ENCODE assay signal across 10 cellular contexts in genomic region chr3:171256445-171257250, GRCh38.
DNase-seq lines count a peak whose midpoint lies in the region; ATAC-seq and TF ChIP-seq lines count a peak whose summit lies in the region.
"Had no signal": no experiment of that assay in that cellular context is flagged by ENCODE, and none has a peak within 500 bp of the region (broad histone marks: within the 10 kb centered on the region; RNA-seq: fewer than 3 reads in every experiment).

No MANE protein-coding gene starts in this region.

- TF ChIP-seq CTCF in spleen (IDR thresholded peaks at IDR 0.05 in 8 of 11, conservative IDR thresholded peaks at IDR 0.05 in 3 of 11) = no peak

- peaks cover 6% of the 10 kb centered on the region for H3K36me3 Mint-ChIP-seq in activated naive CD4-positive, alpha-beta T cell treated with anti-CD3 and anti-CD28 coated beads, Interleukin-2, amount 50 U/mL, for 24 hours

- no peaks in the 10 kb centered on the region for H3K27me3 ChIP-seq in spleen (replicated peaks in 1 of 7)
- H3K27me3 ChIP-seq: dorsolateral prefrontal cortex had no signal

- H3K9me3 Mint-ChIP-seq in activated naive CD4-positive, alpha-beta T cell treated with anti-CD3 and anti-CD28 coated beads, Interleukin-2, amount 50 U/mL, for 24 hours = peaks cover 13% of the 10 kb centered on the region

- no peaks in the 10 kb centered on the region for H3K36me3 ChIP-seq in spleen

- peak overlapping the region; percentile 56 for H3K4me3 Mint-ChIP-seq in activated naive CD4-positive, alpha-beta T cell treated with anti-CD3 and anti-CD28 coated beads, Interleukin-2, amount 50 U/mL, for 24 hours

- peak overlapping the region; percentile 2 for H3K27ac ChIP-seq in angular gyrus (ENCODE audit: low read depth, low read length)
- peak overlapping the region in 6 of 8 donors; percentile 43 to 81 (median 56) for H3K27ac ChIP-seq in spleen

- no peak for DNase-seq in activated naive CD4-positive, alpha-beta T cell treated with Interleukin-2 at 50 U/mL for 16 hours
- no peak for DNase-seq in spleen
- DNase-seq in SK-N-DZ (ENCODE audit: low spot score) = no peak
- no peak for DNase-seq in NCI-H1694 treated with DMSO at 0.1 percent for 48 hours (lab: John Stamatoyannopoulos, UW)
- DNase-seq: dorsolateral prefrontal cortex, NCI-H187 treated with DMSO at 0.1 percent for 48 hours had no signal

- H3K4me3 ChIP-seq in spleen = no peak overlapping the region
- H3K4me3 ChIP-seq: dorsolateral prefrontal cortex had no signal

- 78 to 91% (median 85%) methylated on average over 4 of the region's 4 CpGs for WGBS in spleen, 5 donors

- no peaks in the 10 kb centered on the region for H3K9me3 ChIP-seq in spleen

- H3K4me1 Mint-ChIP-seq in activated naive CD4-positive, alpha-beta T cell treated with anti-CD3 and anti-CD28 coated beads, Interleukin-2, amount 50 U/mL, for 24 hours = peaks cover 96% of the 10 kb centered on the region

- H3K27me3 Mint-ChIP-seq in activated naive CD4-positive, alpha-beta T cell treated with anti-CD3 and anti-CD28 coated beads, Interleukin-2, amount 50 U/mL, for 24 hours = no peaks in the 10 kb centered on the region

- TF ChIP-seq POLR2A in spleen (IDR thresholded peaks at IDR 0.05) = no peak

- ATAC-seq in HG03280 (IDR thresholded peaks at IDR 0.05; ENCODE audit: unreplicated experiment) = peak; percentile 17
- no peak for ATAC-seq in GM18861 (IDR thresholded peaks at IDR 0.05; ENCODE audit: unreplicated experiment)

- intact Hi-C loops in spleen (cut with DNase I; ENCODE audit: low total_unique reads) = no loop called here

- peaks cover 0 to 32% (median 13%) of the 10 kb centered on the region in 6 donors for H3K4me1 ChIP-seq in spleen

- H3K27ac Mint-ChIP-seq in activated naive CD4-positive, alpha-beta T cell treated with anti-CD3 and anti-CD28 coated beads, Interleukin-2, amount 50 U/mL, for 24 hours = peak overlapping the region; percentile 95
